ENCODE assay signal across 8 cellular contexts in the genomic region with DNA sequence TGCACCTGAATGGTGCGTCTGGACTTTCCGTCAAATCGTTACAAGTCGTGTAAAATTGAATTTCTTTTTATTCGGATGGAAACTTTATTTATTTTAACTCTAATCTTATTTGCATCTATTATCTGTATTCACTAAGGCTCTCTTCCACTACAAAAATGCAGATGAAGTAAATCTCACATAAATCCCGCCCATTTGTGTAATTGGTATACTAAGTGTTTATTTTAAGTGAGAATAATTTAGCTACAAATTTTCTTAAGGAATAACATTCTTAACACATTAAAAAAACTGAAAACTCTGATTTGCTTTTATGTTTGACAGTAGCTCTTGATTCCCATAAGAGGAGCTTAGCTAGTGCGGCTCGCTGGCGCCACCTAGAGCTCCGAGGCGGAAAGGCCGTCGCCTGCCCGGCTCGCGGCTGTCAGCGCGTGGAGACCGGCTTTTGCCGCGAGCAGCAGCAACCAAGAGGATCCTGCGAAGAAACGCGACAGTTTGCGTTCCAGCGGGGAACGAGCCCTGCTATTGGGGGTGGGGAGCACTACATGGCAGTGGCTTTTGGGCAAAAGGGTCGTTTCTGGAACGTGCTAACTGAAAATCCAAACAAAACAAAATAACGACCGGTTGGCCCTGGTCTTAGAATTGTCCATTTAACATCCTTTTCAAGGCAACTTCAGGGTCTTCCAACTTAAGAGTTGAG. TPM values are rescaled to one million over a fixed set of nuclear protein-coding genes. Genes with fewer than 3 reads are reported as not detected.
DNase-seq lines count a peak whose midpoint lies in the region; ATAC-seq and TF ChIP-seq lines count a peak whose summit lies in the region.

No MANE protein-coding gene starts in this region.

- H3K27me3 ChIP-seq in upper lobe of left lung: peaks cover 4 to 82% (median 63%) of the 10 kb centered on the region in 4 donors

- no peaks in the 10 kb centered on the region for H3K9me3 Mint-ChIP-seq in activated naive CD4-positive, alpha-beta T cell treated with anti-CD3 and anti-CD28 coated beads, Interleukin-2, amount 50 U/mL, for 24 hours

- WGBS in upper lobe of left lung, 2 donors: 1 to 2% methylated on average over 14 to 31 of the region's 31 CpGs

- H3K36me3 Mint-ChIP-seq in activated naive CD4-positive, alpha-beta T cell treated with anti-CD3 and anti-CD28 coated beads, Interleukin-2, amount 50 U/mL, for 24 hours: no peaks in the 10 kb centered on the region

- peak; percentile 58 for ATAC-seq in GM19397 (IDR thresholded peaks at IDR 0.05; ENCODE audit: unreplicated experiment)
- ATAC-seq in SK-N-SH treated with all-trans-retinoic acid at 6 μM for 48 hours: peak; percentile 86
- peak; percentile 90 to 95 for ATAC-seq in upper lobe of left lung (ENCODE audit: low FRiP score in 2 of 2)

- no peak overlapping the region for H3K27ac ChIP-seq in upper lobe of left lung

- peaks cover 37 to 60% (median 42%) of the 10 kb centered on the region in 4 donors for H3K4me1 ChIP-seq in upper lobe of left lung

- no peaks in the 10 kb centered on the region for H3K36me3 ChIP-seq in upper lobe of left lung

- no peak for TF ChIP-seq POLR2A in upper lobe of left lung (IDR thresholded peaks at IDR 0.05)

- DNase-seq in CD1c-positive myeloid dendritic cell (ENCODE audit: extremely low spot score) (peak; percentile 93), Kasumi-1 (lab: John Stamatoyannopoulos, UW) (peak; percentile 88 to 93), head of caudate nucleus (peak; percentile 76 to 96 (median 91)), posterior cingulate gyrus (peak; percentile 77 to 98 (median 88)), upper lobe of left lung (peak; percentile 91 to 98)

- H3K9me3 ChIP-seq in upper lobe of left lung: no peaks in the 10 kb centered on the region

- peak; percentile 86 to 96 (median 91) for TF ChIP-seq CTCF in upper lobe of left lung (IDR thresholded peaks at IDR 0.05)

- no peak for TF ChIP-seq EP300 in upper lobe of left lung (IDR thresholded peaks at IDR 0.05)

- H3K4me3 Mint-ChIP-seq in activated naive CD4-positive, alpha-beta T cell treated with anti-CD3 and anti-CD28 coated beads, Interleukin-2, amount 50 U/mL, for 24 hours: peak overlapping the region; percentile 80

- H3K27me3 Mint-ChIP-seq in activated naive CD4-positive, alpha-beta T cell treated with anti-CD3 and anti-CD28 coated beads, Interleukin-2, amount 50 U/mL, for 24 hours: peaks cover 47% of the 10 kb centered on the region

- peak overlapping the region in 1 of 4 donors; percentile 7 for H3K4me3 ChIP-seq in upper lobe of left lung

- intact Hi-C loops in head of caudate nucleus (cut with DNase I): loop anchor here (5.0 kb wide), 1 partner anchor 939 kb away; no protein-coding TSS in a partner anchor
- intact Hi-C loops in posterior cingulate gyrus (cut with DNase I): loop anchor here (1.0 to 5.0 kb wide), 5 partner anchors 94 to 1314 kb away; a partner anchor contains a TSS

- peaks cover 39% of the 10 kb centered on the region for H3K4me1 Mint-ChIP-seq in activated naive CD4-positive, alpha-beta T cell treated with anti-CD3 and anti-CD28 coated beads, Interleukin-2, amount 50 U/mL, for 24 hours

- peak overlapping the region; percentile 90 for H3K27ac Mint-ChIP-seq in activated naive CD4-positive, alpha-beta T cell treated with anti-CD3 and anti-CD28 coated beads, Interleukin-2, amount 50 U/mL, for 24 hours

TF ChIP-seq in SK-N-SH treated with all-trans-retinoic acid at 6 μM for 48 hours, 23 proteins besides CTCF, POLR2A, EP300 and RAD21:
- TF ChIP-seq, protein P1, sequence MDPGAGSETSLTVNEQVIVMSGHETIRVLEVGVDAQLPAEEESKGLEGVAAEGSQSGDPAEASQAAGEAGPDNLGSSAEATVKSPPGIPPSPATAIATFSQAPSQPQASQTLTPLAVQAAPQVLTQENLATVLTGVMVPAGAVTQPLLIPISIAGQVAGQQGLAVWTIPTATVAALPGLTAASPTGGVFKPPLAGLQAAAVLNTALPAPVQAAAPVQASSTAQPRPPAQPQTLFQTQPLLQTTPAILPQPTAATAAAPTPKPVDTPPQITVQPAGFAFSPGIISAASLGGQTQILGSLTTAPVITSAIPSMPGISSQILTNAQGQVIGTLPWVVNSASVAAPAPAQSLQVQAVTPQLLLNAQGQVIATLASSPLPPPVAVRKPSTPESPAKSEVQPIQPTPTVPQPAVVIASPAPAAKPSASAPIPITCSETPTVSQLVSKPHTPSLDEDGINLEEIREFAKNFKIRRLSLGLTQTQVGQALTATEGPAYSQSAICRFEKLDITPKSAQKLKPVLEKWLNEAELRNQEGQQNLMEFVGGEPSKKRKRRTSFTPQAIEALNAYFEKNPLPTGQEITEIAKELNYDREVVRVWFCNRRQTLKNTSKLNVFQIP (CRISPR knock-in tag; IDR thresholded peaks at IDR 0.05; ENCODE audit: borderline replicate concordance, low read depth): no peak
- TF ChIP-seq, protein P2, sequence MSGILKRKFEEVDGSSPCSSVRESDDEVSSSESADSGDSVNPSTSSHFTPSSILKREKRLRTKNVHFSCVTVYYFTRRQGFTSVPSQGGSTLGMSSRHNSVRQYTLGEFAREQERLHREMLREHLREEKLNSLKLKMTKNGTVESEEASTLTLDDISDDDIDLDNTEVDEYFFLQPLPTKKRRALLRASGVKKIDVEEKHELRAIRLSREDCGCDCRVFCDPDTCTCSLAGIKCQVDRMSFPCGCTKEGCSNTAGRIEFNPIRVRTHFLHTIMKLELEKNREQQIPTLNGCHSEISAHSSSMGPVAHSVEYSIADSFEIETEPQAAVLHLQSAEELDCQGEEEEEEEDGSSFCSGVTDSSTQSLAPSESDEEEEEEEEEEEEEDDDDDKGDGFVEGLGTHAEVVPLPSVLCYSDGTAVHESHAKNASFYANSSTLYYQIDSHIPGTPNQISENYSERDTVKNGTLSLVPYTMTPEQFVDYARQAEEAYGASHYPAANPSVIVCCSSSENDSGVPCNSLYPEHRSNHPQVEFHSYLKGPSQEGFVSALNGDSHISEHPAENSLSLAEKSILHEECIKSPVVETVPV (CRISPR knock-in tag; IDR thresholded peaks at IDR 0.05): no peak
- TF ChIP-seq TCF4 (CRISPR knock-in tag; IDR thresholded peaks at IDR 0.05; ENCODE audit: borderline replicate concordance) (no peak), SNAI2 (CRISPR knock-in tag; IDR thresholded peaks at IDR 0.05) (no peak), ARNTL (CRISPR knock-in tag; IDR thresholded peaks at IDR 0.05; ENCODE audit: borderline replicate concordance, low read depth) (no peak), PPARA (CRISPR knock-in tag; IDR thresholded peaks at IDR 0.05; ENCODE audit: borderline replicate concordance) (no peak), RARB (CRISPR knock-in tag; IDR thresholded peaks at IDR 0.05) (no peak), ZNF70 (CRISPR knock-in tag; IDR thresholded peaks at IDR 0.05) (no peak)
- TF ChIP-seq, protein P3, sequence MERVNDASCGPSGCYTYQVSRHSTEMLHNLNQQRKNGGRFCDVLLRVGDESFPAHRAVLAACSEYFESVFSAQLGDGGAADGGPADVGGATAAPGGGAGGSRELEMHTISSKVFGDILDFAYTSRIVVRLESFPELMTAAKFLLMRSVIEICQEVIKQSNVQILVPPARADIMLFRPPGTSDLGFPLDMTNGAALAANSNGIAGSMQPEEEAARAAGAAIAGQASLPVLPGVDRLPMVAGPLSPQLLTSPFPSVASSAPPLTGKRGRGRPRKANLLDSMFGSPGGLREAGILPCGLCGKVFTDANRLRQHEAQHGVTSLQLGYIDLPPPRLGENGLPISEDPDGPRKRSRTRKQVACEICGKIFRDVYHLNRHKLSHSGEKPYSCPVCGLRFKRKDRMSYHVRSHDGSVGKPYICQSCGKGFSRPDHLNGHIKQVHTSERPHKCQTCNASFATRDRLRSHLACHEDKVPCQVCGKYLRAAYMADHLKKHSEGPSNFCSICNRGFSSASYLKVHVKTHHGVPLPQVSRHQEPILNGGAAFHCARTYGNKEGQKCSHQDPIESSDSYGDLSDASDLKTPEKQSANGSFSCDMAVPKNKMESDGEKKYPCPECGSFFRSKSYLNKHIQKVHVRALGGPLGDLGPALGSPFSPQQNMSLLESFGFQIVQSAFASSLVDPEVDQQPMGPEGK (CRISPR knock-in tag; IDR thresholded peaks at IDR 0.05; ENCODE audit: borderline replicate concordance): no peak
- TF ChIP-seq, protein P4, sequence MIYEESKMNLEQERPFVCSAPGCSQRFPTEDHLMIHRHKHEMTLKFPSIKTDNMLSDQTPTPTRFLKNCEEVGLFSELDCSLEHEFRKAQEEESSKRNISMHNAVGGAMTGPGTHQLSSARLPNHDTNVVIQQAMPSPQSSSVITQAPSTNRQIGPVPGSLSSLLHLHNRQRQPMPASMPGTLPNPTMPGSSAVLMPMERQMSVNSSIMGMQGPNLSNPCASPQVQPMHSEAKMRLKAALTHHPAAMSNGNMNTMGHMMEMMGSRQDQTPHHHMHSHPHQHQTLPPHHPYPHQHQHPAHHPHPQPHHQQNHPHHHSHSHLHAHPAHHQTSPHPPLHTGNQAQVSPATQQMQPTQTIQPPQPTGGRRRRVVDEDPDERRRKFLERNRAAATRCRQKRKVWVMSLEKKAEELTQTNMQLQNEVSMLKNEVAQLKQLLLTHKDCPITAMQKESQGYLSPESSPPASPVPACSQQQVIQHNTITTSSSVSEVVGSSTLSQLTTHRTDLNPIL (CRISPR knock-in tag; IDR thresholded peaks at IDR 0.05; ENCODE audit: low read depth): no peak

RNA-seq across cellular contexts. Expression of a gene that starts 6.7 kb away (rescaled TPM):
- total RNA-seq in upper lobe of left lung: not detected

RNA-seq across cellular contexts. Expression of a gene that starts 54.1 kb away (rescaled TPM):
- 10 to 100 TPM in 5 of 6 donors, 1 to 10 TPM in 1; 5.1 to 43.0 (median 21.7) TPM for total RNA-seq in upper lobe of left lung
